Comparison of ENCODE assay signal across 1 cellular context in the genomic region with DNA sequence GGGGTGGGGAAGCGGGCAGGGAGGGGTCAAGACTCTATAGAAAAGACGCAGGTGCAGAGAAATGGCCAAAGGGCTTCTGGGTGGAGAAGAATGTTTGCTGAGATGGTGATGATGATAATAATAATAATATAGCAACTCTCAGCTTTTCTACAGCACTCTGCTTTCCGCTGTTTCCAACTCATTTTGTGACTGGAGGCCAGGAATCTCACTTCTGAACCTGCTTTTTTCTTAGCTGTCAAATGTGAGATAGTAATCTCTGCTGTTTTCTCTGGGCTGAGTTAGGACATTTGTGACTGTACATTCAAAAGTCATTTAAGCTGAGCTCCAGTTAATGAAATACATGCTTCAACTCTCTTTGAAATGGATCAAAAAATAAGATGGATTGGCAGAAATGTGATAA.
TF ChIP-seq lines count a peak whose summit lies in the region.

No MANE protein-coding gene starts in this region.

TF ChIP-seq in HepG2, 621 proteins besides CTCF, POLR2A, EP300 and RAD21 (continued from another document):
- TF ChIP-seq, protein P1, sequence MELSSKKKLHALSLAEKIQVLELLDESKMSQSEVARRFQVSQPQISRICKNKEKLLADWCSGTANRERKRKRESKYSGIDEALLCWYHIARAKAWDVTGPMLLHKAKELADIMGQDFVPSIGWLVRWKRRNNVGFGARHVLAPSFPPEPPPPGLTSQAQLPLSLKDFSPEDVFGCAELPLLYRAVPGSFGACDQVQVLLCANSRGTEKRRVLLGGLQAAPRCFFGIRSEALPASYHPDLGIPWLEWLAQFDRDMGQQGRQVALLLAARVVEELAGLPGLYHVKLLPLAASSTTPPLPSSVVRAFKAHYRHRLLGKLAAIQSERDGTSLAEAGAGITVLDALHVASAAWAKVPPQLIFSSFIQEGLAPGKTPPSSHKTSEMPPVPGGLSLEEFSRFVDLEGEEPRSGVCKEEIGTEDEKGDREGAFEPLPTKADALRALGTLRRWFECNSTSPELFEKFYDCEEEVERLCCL (CRISPR knock-in tag; IDR thresholded peaks at IDR 0.05; ENCODE audit: borderline replicate concordance): no peak
- TF ChIP-seq GFI1 (CRISPR knock-in tag; IDR thresholded peaks at IDR 0.05; ENCODE audit: borderline replicate concordance): 0 out of 2 replicates have a peak, but pooled peaks have one; percentile 11
TF ChIP-seq in HepG2: peak in this region for 5.
